23 cellular contexts compared by ENCODE assay signal in the genomic region with DNA sequence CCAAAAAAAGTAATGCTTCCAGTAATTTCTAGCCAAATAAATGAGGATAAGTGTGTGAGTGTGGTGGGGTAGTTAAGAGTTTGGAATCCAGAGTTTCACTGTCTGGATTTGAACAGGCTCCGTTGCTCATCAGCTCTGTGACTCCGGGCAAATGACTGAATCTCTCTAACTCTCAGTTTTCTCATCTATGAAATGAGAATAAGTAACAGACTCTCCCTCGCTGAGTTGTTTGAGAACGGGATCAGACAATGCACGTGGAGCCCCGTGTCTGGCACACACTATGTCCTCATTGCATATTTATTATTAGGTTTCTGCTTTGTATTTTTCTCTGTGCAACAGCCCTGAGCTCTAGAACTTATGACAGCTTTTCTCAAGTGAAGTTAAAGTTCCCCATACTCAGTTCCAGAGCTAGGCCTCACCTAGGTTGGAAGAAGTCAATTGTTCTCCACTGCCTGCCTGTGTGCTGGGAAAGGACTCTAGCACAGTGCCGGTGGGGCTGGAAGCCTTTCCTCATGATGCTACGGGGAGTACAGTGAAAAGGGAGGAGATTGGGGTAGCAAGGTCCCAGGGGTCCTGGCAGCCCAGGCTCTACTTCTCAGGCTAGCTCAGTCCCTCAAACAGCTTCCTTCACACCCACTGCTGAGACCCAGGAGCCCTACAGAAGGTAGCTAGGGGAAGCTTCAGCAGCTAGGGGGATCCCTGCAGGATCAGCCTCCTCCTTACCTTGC. TPM values are rescaled to one million over a fixed set of nuclear protein-coding genes. Genes with fewer than 3 reads are reported as not detected.
DNase-seq lines count a peak whose midpoint lies in the region; ATAC-seq and TF ChIP-seq lines count a peak whose summit lies in the region.
"Had no signal": no experiment of that assay in that cellular context is flagged by ENCODE, and none has a peak within 500 bp of the region (broad histone marks: within the 10 kb centered on the region; RNA-seq: fewer than 3 reads in every experiment).

No MANE protein-coding gene starts in this region.

- H3K9me3 ChIP-seq in SK-N-MC (ENCODE audit: low read depth, low read length) = no peaks in the 10 kb centered on the region
- no peaks in the 10 kb centered on the region for H3K9me3 ChIP-seq in spleen
- no peaks in the 10 kb centered on the region for H3K9me3 ChIP-seq in transverse colon
- H3K9me3 ChIP-seq: colonic mucosa, neutrophil, SJSA1 had no signal

- WGBS in spleen, 5 donors = 77 to 92% (median 81%) methylated on average over 8 of the region's 8 CpGs
- 68 to 80% methylated on average over 6 to 8 of the region's 8 CpGs for WGBS in transverse colon (ENCODE audit: low coverage in 1 of 2), 2 donors

- no peak for TF ChIP-seq EP300 in transverse colon (IDR thresholded peaks at IDR 0.05; ENCODE audit: low read depth)

- peak overlapping the region; percentile 98 for H3K27ac Mint-ChIP-seq in activated T-cell treated with anti-CD3 and anti-CD28 coated beads, Interleukin-2, amount 50 U/mL, for 24 hours
- H3K27ac Mint-ChIP-seq in activated naive CD8-positive, alpha-beta T cell treated with anti-CD3 and anti-CD28 coated beads for 36 hours = peak overlapping the region; percentile 92
- H3K27ac Mint-ChIP-seq: HFFc6, WTC11 had no signal

- H3K36me3 ChIP-seq in SK-N-MC (ENCODE audit: insufficient read depth, low read length) (no peaks in the 10 kb centered on the region), spleen (no peaks in the 10 kb centered on the region), transverse colon (no peaks in the 10 kb centered on the region)
- H3K36me3 ChIP-seq: brain microvascular endothelial cell, colonic mucosa, neutrophil, SJSA1 had no signal

- H3K27me3 Mint-ChIP-seq in activated T-cell treated with anti-CD3 and anti-CD28 coated beads, Interleukin-2, amount 50 U/mL, for 24 hours = no peaks in the 10 kb centered on the region
- no peaks in the 10 kb centered on the region for H3K27me3 Mint-ChIP-seq in activated naive CD8-positive, alpha-beta T cell treated with anti-CD3 and anti-CD28 coated beads for 36 hours

- H3K4me1 ChIP-seq in spleen = peaks cover 0 to 28% (median 2%) of the 10 kb centered on the region in 6 donors
- H3K4me1 ChIP-seq in transverse colon = no peaks in the 10 kb centered on the region
- H3K4me1 ChIP-seq: colonic mucosa, SJSA1 had no signal

- H3K27me3 ChIP-seq in spleen (replicated peaks in 1 of 7) (no peaks in the 10 kb centered on the region), transverse colon (no peaks in the 10 kb centered on the region)
- H3K27me3 ChIP-seq: brain microvascular endothelial cell, colonic mucosa, neutrophil, SJSA1 had no signal

- TF ChIP-seq POLR2A in spleen (IDR thresholded peaks at IDR 0.05) (no peak), transverse colon (IDR thresholded peaks at IDR 0.05) (no peak)

- H3K4me3 Mint-ChIP-seq in activated T-cell treated with anti-CD3 and anti-CD28 coated beads, Interleukin-2, amount 50 U/mL, for 24 hours = peak overlapping the region; percentile 72
- peak overlapping the region; percentile 66 for H3K4me3 Mint-ChIP-seq in activated naive CD8-positive, alpha-beta T cell treated with anti-CD3 and anti-CD28 coated beads for 36 hours
- H3K4me3 Mint-ChIP-seq: HFFc6, WTC11 had no signal

- TF ChIP-seq CTCF in spleen (IDR thresholded peaks at IDR 0.05 in 8 of 11, conservative IDR thresholded peaks at IDR 0.05 in 3 of 11) = no peak
- TF ChIP-seq CTCF in transverse colon (IDR thresholded peaks at IDR 0.05) = no peak

- H3K4me3 ChIP-seq in SK-N-MC (peak overlapping the region; percentile 63), spleen (no peak overlapping the region), transverse colon (no peak overlapping the region)
- H3K4me3 ChIP-seq: colonic mucosa, SJSA1, smooth muscle cell had no signal

- no peak for ATAC-seq in GM18517 (IDR thresholded peaks at IDR 0.05; ENCODE audit: unreplicated experiment)
- ATAC-seq: left colon, WTC11 had no signal

- peaks cover 59% of the 10 kb centered on the region for H3K4me1 Mint-ChIP-seq in activated T-cell treated with anti-CD3 and anti-CD28 coated beads, Interleukin-2, amount 50 U/mL, for 24 hours (ENCODE audit: low read depth)
- peaks cover 51% of the 10 kb centered on the region for H3K4me1 Mint-ChIP-seq in activated naive CD8-positive, alpha-beta T cell treated with anti-CD3 and anti-CD28 coated beads for 36 hours

- peak overlapping the region; percentile 48 for H3K9ac ChIP-seq in SK-N-MC (ENCODE audit: insufficient read length)

- intact Hi-C loops in spleen (cut with DNase I; ENCODE audit: low total_unique reads) (no loop called here), transverse colon (cut with DNase I; ENCODE audit: low total_unique reads) (no loop called here)

- peak overlapping the region; percentile 94 for H3K27ac ChIP-seq in SK-N-MC
- H3K27ac ChIP-seq in spleen = peak overlapping the region in 5 of 8 donors; percentile 41 to 72 (median 55)
- no peak overlapping the region for H3K27ac ChIP-seq in transverse colon
- H3K27ac ChIP-seq: brain microvascular endothelial cell, colonic mucosa, neutrophil, SJSA1 had no signal

- H3K9me3 Mint-ChIP-seq in activated T-cell treated with anti-CD3 and anti-CD28 coated beads, Interleukin-2, amount 50 U/mL, for 24 hours = peaks cover 8% of the 10 kb centered on the region
- peaks cover 17% of the 10 kb centered on the region for H3K9me3 Mint-ChIP-seq in activated naive CD8-positive, alpha-beta T cell treated with anti-CD3 and anti-CD28 coated beads for 36 hours
- H3K9me3 Mint-ChIP-seq: HFFc6 had no signal

- in situ Hi-C loops in transverse colon (cut with MboI; ENCODE audit: low pct_ligation_motif_present in 1 of 4, low pct_unique_long_range_greater_than_20kb in 1 of 4, low sequenced_read_pairs in 3 of 4) = no loop called here

- H3K36me3 Mint-ChIP-seq in activated T-cell treated with anti-CD3 and anti-CD28 coated beads, Interleukin-2, amount 50 U/mL, for 24 hours (ENCODE audit: low read depth) = peaks cover 64% of the 10 kb centered on the region
- peaks cover 56% of the 10 kb centered on the region for H3K36me3 Mint-ChIP-seq in activated naive CD8-positive, alpha-beta T cell treated with anti-CD3 and anti-CD28 coated beads for 36 hours
- H3K36me3 Mint-ChIP-seq: WTC11 had no signal

- DNase-seq in activated T-cell treated with anti-CD3 and anti-CD28 coated beads, Interleukin-2, amount 50 U/mL, for 24 hours = peak; percentile 52
- DNase-seq in activated T-cell treated with anti-CD3 and anti-CD28 coated beads, Interleukin-2, amount 50 U/mL, for 1 hour = no peak
- DNase-seq in SK-N-MC (ENCODE audit: low read depth, low spot score) (peak; percentile 5), spleen (no peak), transverse colon (no peak), SK-N-DZ (ENCODE audit: low spot score) (no peak)
- DNase-seq in activated naive CD8-positive, alpha-beta T cell treated with anti-CD3 and anti-CD28 coated beads for 36 hours = no peak
- DNase-seq: brain microvascular endothelial cell, colonic mucosa, GDM1, HFFc6, left colon, midbrain, NCI-H1105 treated with DMSO at 0.1 percent for 48 hours, NCI-H2081 treated with DMSO at 0.1 percent for 48 hours, NCI-H446 had no signal

RNA-seq across cellular contexts. Expression of gene ICOS, which starts 1.7 kb away (rescaled TPM):
- 100 to 1,000 TPM in 1 of 2 experiments, 10 to 100 TPM in 1; 99.2 to 101 TPM for total RNA-seq in activated naive CD8-positive, alpha-beta T cell treated with anti-CD3 and anti-CD28 coated beads for 36 hours
- total RNA-seq in spleen (1 to 10 TPM; 2.4 to 5.0 (median 3.7) TPM), transverse colon (1 to 10 TPM in 1 of 4 donors, under 1 TPM in 2, not detected in 1; 0.41 to 1.3 (median 0.60) TPM)
- polyA plus RNA-seq in spleen = 1 to 10 TPM; 1.2 to 3.5 (median 1.6) TPM
- polyA plus RNA-seq in SK-N-DZ (2014; cell fraction: cytosol; rRNA removed) = not detected in 2 replicates
- not detected in 2 replicates for polyA plus RNA-seq in SK-N-DZ (2014; cell fraction: nucleus; rRNA removed)
- total RNA-seq: A673, HFFc6, SJSA1, smooth muscle cell had no signal
- polyA plus RNA-seq: BJ, smooth muscle cell had no signal

Comparison
In these comparisons a context has a peak if more than half of its experiments do, and no peak if none do; other contexts are left out.
1. DNase-seq: peak in activated T-cell treated with anti-CD3 and anti-CD28 coated beads, Interleukin-2, amount 50 U/mL, for 24 hours (single experiment) and SK-N-MC (single experiment); none in activated T-cell treated with anti-CD3 and anti-CD28 coated beads, Interleukin-2, amount 50 U/mL, for 1 hour (single experiment), activated naive CD8-positive, alpha-beta T cell treated with anti-CD3 and anti-CD28 coated beads for 36 hours (single experiment), spleen (single experiment), transverse colon (single experiment) and SK-N-DZ (single experiment).
2. H3K27ac ChIP-seq: peak in SK-N-MC (single experiment) and spleen (5 of 8); none in transverse colon (0 of 4).
3. RNA of gene ICOS, which starts 1.7 kb away (total RNA-seq): 99.2 to 101 TPM in activated naive CD8-positive, alpha-beta T cell treated with anti-CD3 and anti-CD28 coated beads for 36 hours; 2.4 to 5.0 TPM in spleen and 0.41 to 1.3 TPM in transverse colon; every median in the first group is over 10 times any median in the second.